ENCODE assay signal across 28 cellular contexts in the genomic region with DNA sequence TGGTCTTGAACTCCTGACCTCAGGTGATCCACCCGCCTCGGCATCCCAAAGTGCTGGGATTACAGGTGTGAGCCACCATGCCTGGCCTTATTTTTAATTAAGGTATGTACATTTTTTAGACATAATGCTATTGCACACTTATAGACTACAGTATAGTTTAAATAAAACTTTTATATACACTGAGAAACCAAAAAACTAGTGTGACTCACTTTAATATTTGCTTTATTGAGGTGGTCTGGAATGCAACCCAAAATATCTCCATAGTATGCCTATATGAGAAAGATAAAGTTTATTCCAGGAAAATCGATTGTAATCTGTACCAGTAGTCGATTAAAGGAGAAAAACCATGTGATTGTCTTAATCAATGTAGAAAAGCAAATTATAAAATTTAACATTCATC.
"Had no signal": no experiment of that assay in that cellular context is flagged by ENCODE, and none has a peak within 500 bp of the region (broad histone marks: within the 10 kb centered on the region; RNA-seq: fewer than 3 reads in every experiment).

No MANE protein-coding gene starts in this region.

- H3K9me3 Mint-ChIP-seq: stimulated activated effector memory CD8-positive, alpha-beta T cell treated with anti-CD3 and anti-CD28 coated beads, Interleukin-12 subunit alpha, Interleukin-12 subunit beta, amount 100 ng/mL, for 72 hours; stimulated activated memory B cell treated with anti-CD40 and anti-IgM and Interleukin-4, amounts not matched to agents 10 μg/mL and 1 μg/mL and 100 μg/mL, for 72 hours; stimulated activated naive B cell treated with anti-CD40 and anti-IgM and Interleukin-4, amounts not matched to agents 10 μg/mL and 1 μg/mL and 100 μg/mL, for 72 hours; stimulated activated naive CD8-positive, alpha-beta T cell treated with anti-CD3 and anti-CD28 coated beads, Interleukin-15, amount 100 ng/mL, for 72 hours; stimulated activated naive CD8-positive, alpha-beta T cell treated with anti-CD3 and anti-CD28 coated beads, Interleukin-15, Interleukin-2, amounts not matched to agents 100 ng/mL and 50 ng/mL, for 24 hours had no signal

- H3K36me3 Mint-ChIP-seq: stimulated activated effector memory CD8-positive, alpha-beta T cell treated with anti-CD3 and anti-CD28 coated beads, Interleukin-12 subunit alpha, Interleukin-12 subunit beta, amount 100 ng/mL, for 72 hours; stimulated activated memory B cell treated with anti-CD40 and anti-IgM and Interleukin-4, amounts not matched to agents 10 μg/mL and 1 μg/mL and 100 μg/mL, for 72 hours; stimulated activated naive B cell treated with anti-CD40 and anti-IgM and Interleukin-4, amounts not matched to agents 10 μg/mL and 1 μg/mL and 100 μg/mL, for 72 hours had no signal

- H3K4me3 ChIP-seq: stomach, suprapubic skin, testis, thoracic aorta, thyroid gland, tibial artery, tibial nerve, transverse colon, upper lobe of left lung, upper lobe of right lung, uterus, vagina had no signal

- H3K27ac ChIP-seq: stomach, suprapubic skin, testis, thoracic aorta, thyroid gland, tibial artery, tibial nerve, transverse colon, upper lobe of left lung, upper lobe of right lung, uterus, vagina had no signal

- H3K27me3 ChIP-seq: stomach, suprapubic skin, testis, thyroid gland, tibial artery, tibial nerve, transverse colon, upper lobe of left lung, upper lobe of right lung, uterus, vagina had no signal

- H3K36me3 ChIP-seq: stomach, suprapubic skin, thoracic aorta, thyroid gland, tibial artery, tibial nerve, transverse colon, upper lobe of left lung, upper lobe of right lung, uterus, vagina had no signal

- H3K27ac Mint-ChIP-seq: stimulated activated effector memory CD8-positive, alpha-beta T cell treated with anti-CD3 and anti-CD28 coated beads, Interleukin-12 subunit alpha, Interleukin-12 subunit beta, amount 100 ng/mL, for 72 hours; stimulated activated memory B cell treated with anti-CD40 and anti-IgM and Interleukin-4, amounts not matched to agents 10 μg/mL and 1 μg/mL and 100 μg/mL, for 72 hours; stimulated activated naive B cell treated with anti-CD40 and anti-IgM and Interleukin-4, amounts not matched to agents 10 μg/mL and 1 μg/mL and 100 μg/mL, for 72 hours; stimulated activated naive CD8-positive, alpha-beta T cell treated with anti-CD3 and anti-CD28 coated beads, Interleukin-15, amount 100 ng/mL, for 72 hours; stimulated activated naive CD8-positive, alpha-beta T cell treated with anti-CD3 and anti-CD28 coated beads, Interleukin-15, Interleukin-2, amounts not matched to agents 100 ng/mL and 50 ng/mL, for 24 hours; type B pancreatic cell had no signal

- DNase-seq: stimulated activated CD4-positive, alpha-beta T cell treated with anti-CD3 and anti-CD28 coated beads, Interleukin-2, amount 100 ng/mL, for 48 hours; stimulated activated CD4-positive, alpha-beta T cell treated with anti-CD3 and anti-CD28 coated beads, Interleukin-4, amount 100 ng/mL, for 1 hour; stimulated activated CD4-positive, alpha-beta T cell treated with anti-CD3 and anti-CD28 coated beads, Interleukin-4, amount 100 ng/mL, for 24 hours; stimulated activated CD4-positive, alpha-beta T cell treated with anti-CD3 and anti-CD28 coated beads, Interleukin-4, amount 100 ng/mL, for 4 hours; stimulated activated CD8-positive, alpha-beta memory T cell treated with anti-CD3 and anti-CD28 coated beads, Interleukin-4, amount 100 ng/mL, for 48 hours; stimulated activated naive B cell treated with anti-CD40 and anti-IgM and Interleukin-4, amounts not matched to agents 10 μg/mL and 1 μg/mL and 100 μg/mL, for 72 hours; stimulated activated naive CD4-positive, alpha-beta T cell; stimulated activated naive CD4-positive, alpha-beta T cell treated with Interleukin-2 at 50 U/mL for 16 hours; stimulated activated naive CD8-positive, alpha-beta T cell treated with anti-CD3 and anti-CD28 coated beads, Interleukin-15, amount 100 ng/mL, for 72 hours; stimulated activated naive CD8-positive, alpha-beta T cell treated with anti-CD3 and anti-CD28 coated beads, Interleukin-15, Interleukin-2, amounts not matched to agents 100 U/mL and 50 U/mL, for 24 hours; stomach; substantia nigra; testis; thyroid gland; transverse colon; trophoblast cell; upper lobe of left lung; upper lobe of right lung; uterus had no signal

- H3K9me3 ChIP-seq: stomach, suprapubic skin, testis, thyroid gland, tibial artery, transverse colon, upper lobe of left lung, upper lobe of right lung, uterus, vagina had no signal

- ATAC-seq: stimulated activated effector memory CD8-positive, alpha-beta T cell treated with anti-CD3 and anti-CD28 coated beads, Interleukin-12 subunit alpha, Interleukin-12 subunit beta, amount 100 ng/mL, for 72 hours; stimulated activated memory B cell treated with anti-CD40 and anti-IgM and Interleukin-4, amounts not matched to agents 10 μg/mL and 1 μg/mL and 100 μg/mL, for 72 hours; stimulated activated naive B cell treated with anti-CD40 and anti-IgM and Interleukin-4, amounts not matched to agents 10 μg/mL and 1 μg/mL and 100 μg/mL, for 72 hours; stimulated activated naive CD8-positive, alpha-beta T cell treated with anti-CD3 and anti-CD28 coated beads, Interleukin-15, amount 100 ng/mL, for 72 hours; stimulated activated naive CD8-positive, alpha-beta T cell treated with anti-CD3 and anti-CD28 coated beads, Interleukin-15, Interleukin-2, amounts not matched to agents 100 U/mL and 50 U/mL, for 24 hours; upper lobe of right lung had no signal

- H3K4me3 Mint-ChIP-seq: stimulated activated effector memory CD8-positive, alpha-beta T cell treated with anti-CD3 and anti-CD28 coated beads, Interleukin-12 subunit alpha, Interleukin-12 subunit beta, amount 100 ng/mL, for 72 hours; stimulated activated memory B cell treated with anti-CD40 and anti-IgM and Interleukin-4, amounts not matched to agents 10 μg/mL and 1 μg/mL and 100 μg/mL, for 72 hours; stimulated activated naive B cell treated with anti-CD40 and anti-IgM and Interleukin-4, amounts not matched to agents 10 μg/mL and 1 μg/mL and 100 μg/mL, for 72 hours; stimulated activated naive CD8-positive, alpha-beta T cell treated with anti-CD3 and anti-CD28 coated beads, Interleukin-15, amount 100 ng/mL, for 72 hours; stimulated activated naive CD8-positive, alpha-beta T cell treated with anti-CD3 and anti-CD28 coated beads, Interleukin-15, Interleukin-2, amounts not matched to agents 100 ng/mL and 50 ng/mL, for 24 hours; type B pancreatic cell had no signal

- H3K4me1 Mint-ChIP-seq: stimulated activated memory B cell treated with anti-CD40 and anti-IgM and Interleukin-4, amounts not matched to agents 10 μg/mL and 1 μg/mL and 100 μg/mL, for 72 hours; stimulated activated naive B cell treated with anti-CD40 and anti-IgM and Interleukin-4, amounts not matched to agents 10 μg/mL and 1 μg/mL and 100 μg/mL, for 72 hours had no signal

- H3K27me3 Mint-ChIP-seq: stimulated activated naive CD8-positive, alpha-beta T cell treated with anti-CD3 and anti-CD28 coated beads, Interleukin-15, amount 100 ng/mL, for 72 hours; stimulated activated naive CD8-positive, alpha-beta T cell treated with anti-CD3 and anti-CD28 coated beads, Interleukin-15, Interleukin-2, amounts not matched to agents 100 ng/mL and 50 ng/mL, for 24 hours; type B pancreatic cell had no signal
